8 cellular contexts compared by ENCODE assay signal in genomic region chr3:127544151-127544805, GRCh38. TPM values are rescaled to one million over a fixed set of nuclear protein-coding genes. Genes with fewer than 3 reads are reported as not detected.
A peak's percentile ranks its signal among the peaks of the same experiment; 100 is the strongest.
DNase-seq lines count a peak whose midpoint lies in the region; ATAC-seq and TF ChIP-seq lines count a peak whose summit lies in the region.

No MANE protein-coding gene starts in this region.

- no peak overlapping the region for H3K4me3 ChIP-seq in left lung

- H3K4me3 Mint-ChIP-seq in activated CD4-positive, alpha-beta T cell treated with anti-CD3 and anti-CD28 coated beads for 36 hours = no peak overlapping the region
- no peak overlapping the region for H3K4me3 Mint-ChIP-seq in chondrocyte (ENCODE audit: unreplicated experiment)

- CTCF ChIA-PET in activated CD4-positive, alpha-beta T cell treated with anti-CD3 and anti-CD28 coated beads for 36 hours (lab: Charles Lee) = interaction anchor here (0.6 to 2.9 kb wide), 15 partner anchors 9 to 861 kb away, joined by 3 to 9 read pairs (median 3); no protein-coding TSS in a partner anchor

- no peaks in the 10 kb centered on the region for H3K27me3 ChIP-seq in left lung

- POLR2A ChIA-PET in activated CD4-positive, alpha-beta T cell treated with anti-CD3 and anti-CD28 coated beads for 36 hours (lab: Charles Lee) = interaction anchor here (0.6 kb wide), 1 partner anchor 310 kb away, joined by 3 read pairs; no protein-coding TSS in a partner anchor

- H3K36me3 ChIP-seq in left lung = no peaks in the 10 kb centered on the region

- no peak overlapping the region for H3K27ac ChIP-seq in left lung

- peaks cover 0 to 20% of the 10 kb centered on the region in 2 donors for H3K4me1 ChIP-seq in left lung

- no peaks in the 10 kb centered on the region for H3K36me3 Mint-ChIP-seq in activated CD4-positive, alpha-beta T cell treated with anti-CD3 and anti-CD28 coated beads for 36 hours (ENCODE audit: low read depth)
- no peaks in the 10 kb centered on the region for H3K36me3 Mint-ChIP-seq in chondrocyte (ENCODE audit: low read depth)

- ATAC-seq in HG03039 (IDR thresholded peaks at IDR 0.05; ENCODE audit: unreplicated experiment) (peak; percentile 50), left lung (peak; percentile 55), GM19463 (IDR thresholded peaks at IDR 0.05; ENCODE audit: unreplicated experiment) (no peak)
- peak; percentile 69 for ATAC-seq in activated CD4-positive, alpha-beta T cell treated with anti-CD3 and anti-CD28 coated beads for 36 hours

- DNase-seq in GDM1 (lab: John Stamatoyannopoulos, UW) = peak; percentile 25
- peak; percentile 68 for DNase-seq in NCI-H460 (ENCODE audit: extremely low read depth, low read depth)
- DNase-seq in activated CD4-positive, alpha-beta T cell treated with anti-CD3 and anti-CD28 coated beads for 36 hours = peak; percentile 84
- no peak for DNase-seq in chondrocyte (ENCODE audit: low spot score)
- peak; percentile 74 to 87 for DNase-seq in left lung
- DNase-seq in stimulated activated CD4-positive, alpha-beta T cell treated with anti-CD3 and anti-CD28 coated beads, Interleukin-4, amount 100 ng/mL, for 48 hours (ENCODE audit: low read depth in 2 of 2) = peak; percentile 52 to 69

- H3K4me1 Mint-ChIP-seq in activated CD4-positive, alpha-beta T cell treated with anti-CD3 and anti-CD28 coated beads for 36 hours = peaks cover 10% of the 10 kb centered on the region
- peaks cover 16% of the 10 kb centered on the region for H3K4me1 Mint-ChIP-seq in chondrocyte (ENCODE audit: low read depth)

- H3K27me3 Mint-ChIP-seq in activated CD4-positive, alpha-beta T cell treated with anti-CD3 and anti-CD28 coated beads for 36 hours = no peaks in the 10 kb centered on the region
- peaks cover 9% of the 10 kb centered on the region for H3K27me3 Mint-ChIP-seq in chondrocyte (ENCODE audit: low read depth)

- H3K27ac Mint-ChIP-seq in activated CD4-positive, alpha-beta T cell treated with anti-CD3 and anti-CD28 coated beads for 36 hours = no peak overlapping the region
- H3K27ac Mint-ChIP-seq in chondrocyte (ENCODE audit: unreplicated experiment) = no peak overlapping the region

- TF ChIP-seq CTCF in chondrocyte (IDR thresholded peaks at IDR 0.05) (peak; percentile 88), left lung (IDR thresholded peaks at IDR 0.05) (peak; percentile 89 to 92)

- H3K9me3 ChIP-seq in left lung = no peaks in the 10 kb centered on the region

- H3K9me3 Mint-ChIP-seq in activated CD4-positive, alpha-beta T cell treated with anti-CD3 and anti-CD28 coated beads for 36 hours (ENCODE audit: low read depth) = no peaks in the 10 kb centered on the region
- H3K9me3 Mint-ChIP-seq in chondrocyte (ENCODE audit: low read depth) = no peaks in the 10 kb centered on the region

- intact Hi-C loops in activated CD4-positive, alpha-beta T cell treated with anti-CD3 and anti-CD28 coated beads for 36 hours (cut with DNase I, micrococcal nuclease) = loop anchor here (1.0 to 10.0 kb wide), 8 partner anchors 87 to 1019 kb away; partner anchors contain the start of genes CHCHD6 (in 1 of the 2), CHST13 (in 1 of the 2) and PLXNA1 (in 1 of the 2)
- intact Hi-C loops in left lung (cut with DNase I) = loop anchor here in 1 of 2 donors (5.0 kb wide), 1 partner anchor 867 kb away; no protein-coding TSS in a partner anchor

RNA-seq across cellular contexts. Expression of gene TPRA1, which starts 46.3 kb away (rescaled TPM):
- 20.6 and 27.9 TPM in 2 replicates for total RNA-seq in NCI-H460 (2014; rRNA removed; shearing (Covaris generic))
- polyA plus RNA-seq in NCI-H460 (2014; cell fraction: nucleus; rRNA removed) = 38.4 and 48.6 TPM in 2 replicates
- 10 to 100 TPM; 22.5 to 24.8 TPM for total RNA-seq in activated CD4-positive, alpha-beta T cell treated with anti-CD3 and anti-CD28 coated beads for 36 hours
- total RNA-seq in chondrocyte (32.5 to 40.3 TPM (median 37.2 TPM) in 3 replicates), left lung (10 to 100 TPM; 40.3 to 40.5 TPM)

RNA-seq across cellular contexts. Expression of gene MCM2, which starts 53.9 kb away (rescaled TPM):
- total RNA-seq in NCI-H460 (2014; rRNA removed; shearing (Covaris generic)) = 23.5 and 25.7 TPM in 2 replicates
- 92.0 and 117 TPM in 2 replicates for polyA plus RNA-seq in NCI-H460 (2014; cell fraction: nucleus; rRNA removed)
- total RNA-seq in activated CD4-positive, alpha-beta T cell treated with anti-CD3 and anti-CD28 coated beads for 36 hours = 100 to 1,000 TPM; 235 to 247 TPM
- 14.6 to 29.0 TPM (median 15.1 TPM) in 3 replicates for total RNA-seq in chondrocyte
- 10 to 100 TPM; 17.0 to 37.8 TPM for total RNA-seq in left lung
